27 cellular contexts compared by ENCODE assay signal in genomic region chr1:182183606-182184005, GRCh38.
"Had no signal": no experiment of that assay in that cellular context is flagged by ENCODE, and none has a peak within 500 bp of the region (broad histone marks: within the 10 kb centered on the region; RNA-seq: fewer than 3 reads in every experiment).

No MANE protein-coding gene starts in this region.

- H3K4me3 ChIP-seq: gastroesophageal sphincter, hepatocyte, ovary, prostate gland, skin epidermis had no signal

- H3K27ac ChIP-seq: gastroesophageal sphincter, hepatocyte, ovary, prostate gland, skin epidermis, VCaP had no signal

- ATAC-seq: activated T-cell treated with anti-CD3 and anti-CD28 coated beads, Interleukin-2, amount 50 U/mL, for 72 hours; gastroesophageal sphincter; left ventricle myocardium superior; sciatic nerve; stimulated activated effector memory CD8-positive, alpha-beta T cell treated with anti-CD3 and anti-CD28 coated beads, Interleukin-12 subunit alpha, Interleukin-12 subunit beta, amount 100 ng/mL, for 72 hours had no signal

- H3K4me2 ChIP-seq: hepatocyte had no signal

- DNase-seq: activated CD4-positive, alpha-beta T cell treated with anti-CD3 and anti-CD28 coated beads for 4 hours; activated CD4-positive, alpha-beta T cell treated with anti-CD3 and anti-CD28 coated beads, Interleukin-2, amount 50 U/mL, for 4 hours; activated naive CD4-positive, alpha-beta T cell treated with Interleukin-2 at 50 U/mL for 16 hours; activated T-cell treated with anti-CD3 and anti-CD28 coated beads for 4 hours; activated T-cell treated with anti-CD3 and anti-CD28 coated beads, Interleukin-2, amount 50 U/mL, for 72 hours; aorta; cortex of kidney; islet precursor cell; left ventricle myocardium superior; naive B cell; nephron progenitor cell; ovary; retina; stimulated activated CD4-positive, alpha-beta T cell treated with anti-CD3 and anti-CD28 coated beads, Interleukin-4, amount 100 ng/mL, for 24 hours; substantia nigra had no signal

- H3K27me3 Mint-ChIP-seq: brain had no signal

- H3K27ac Mint-ChIP-seq: activated naive CD8-positive, alpha-beta T cell; activated T-cell treated with anti-CD3 and anti-CD28 coated beads, Interleukin-2, amount 50 U/mL, for 72 hours; nephron progenitor cell; stimulated activated effector memory CD8-positive, alpha-beta T cell treated with anti-CD3 and anti-CD28 coated beads, Interleukin-12 subunit alpha, Interleukin-12 subunit beta, amount 100 ng/mL, for 72 hours; stimulated activated naive CD8-positive, alpha-beta T cell treated with anti-CD3 and anti-CD28 coated beads, Interleukin-15, Interleukin-2, amounts not matched to agents 100 ng/mL and 50 ng/mL, for 24 hours had no signal

- H3K36me3 ChIP-seq: gastroesophageal sphincter, ovary, prostate gland had no signal

- H3K4me3 Mint-ChIP-seq: activated naive CD8-positive, alpha-beta T cell; activated T-cell treated with anti-CD3 and anti-CD28 coated beads, Interleukin-2, amount 50 U/mL, for 72 hours; brain; naive B cell; nephron progenitor cell; stimulated activated effector memory CD8-positive, alpha-beta T cell treated with anti-CD3 and anti-CD28 coated beads, Interleukin-12 subunit alpha, Interleukin-12 subunit beta, amount 100 ng/mL, for 72 hours; stimulated activated naive CD8-positive, alpha-beta T cell treated with anti-CD3 and anti-CD28 coated beads, Interleukin-15, Interleukin-2, amounts not matched to agents 100 ng/mL and 50 ng/mL, for 24 hours had no signal

- FAIRE-seq: endothelial cell of umbilical vein, TTC549 had no signal

- H2AFZ ChIP-seq: hepatocyte had no signal

- H3K9me3 ChIP-seq: gastroesophageal sphincter, ovary, prostate gland had no signal

- H3K4me1 ChIP-seq: prostate gland had no signal

- H3K27me3 ChIP-seq: gastroesophageal sphincter, hepatocyte, ovary had no signal

- H3K4me1 Mint-ChIP-seq: naive B cell had no signal

- H3K79me2 ChIP-seq: hepatocyte had no signal

- H3K36me3 Mint-ChIP-seq: brain; naive B cell; stimulated activated effector memory CD8-positive, alpha-beta T cell treated with anti-CD3 and anti-CD28 coated beads, Interleukin-12 subunit alpha, Interleukin-12 subunit beta, amount 100 ng/mL, for 72 hours had no signal
